8 cellular contexts compared by ENCODE assay signal in genomic region chr6:7050911-7051779, GRCh38. TPM values are rescaled to one million over a fixed set of nuclear protein-coding genes. Genes with fewer than 3 reads are reported as not detected.
A peak's percentile ranks its signal among the peaks of the same experiment; 100 is the strongest.
DNase-seq lines count a peak whose midpoint lies in the region; ATAC-seq and TF ChIP-seq lines count a peak whose summit lies in the region.

No MANE protein-coding gene starts in this region.

- peak overlapping the region; percentile 59 for H3K4me3 ChIP-seq in CD8-positive, alpha-beta memory T cell (ENCODE audit: low read length)
- H3K4me3 ChIP-seq in HAP-1 (peak overlapping the region; percentile 37), neural progenitor cell (peak overlapping the region; percentile 70)

- H3K79me2 ChIP-seq in neural progenitor cell (ENCODE audit: low read depth), result no peaks in the 10 kb centered on the region

- H3F3A ChIP-seq in neural progenitor cell (ENCODE audit: low read depth), result peaks cover 23% of the 10 kb centered on the region

- H3K9me3 Mint-ChIP-seq in CD8-positive, alpha-beta memory T cell, result no peaks in the 10 kb centered on the region
- no peaks in the 10 kb centered on the region for H3K9me3 Mint-ChIP-seq in activated T-helper 17 cell treated with anti-CD3 and anti-CD28 coated beads, Interleukin-2, amount 50 U/mL, for 72 hours
- no peaks in the 10 kb centered on the region for H3K9me3 Mint-ChIP-seq in neural progenitor cell

- peak overlapping the region; percentile 99 for H2AFZ ChIP-seq in neural progenitor cell (replicated peaks)

- H3K4me3 Mint-ChIP-seq in CD8-positive, alpha-beta memory T cell, result peak overlapping the region; percentile 45 to 83 (median 67)
- H3K4me3 Mint-ChIP-seq in activated T-helper 17 cell treated with anti-CD3 and anti-CD28 coated beads, Interleukin-2, amount 50 U/mL, for 72 hours, result peak overlapping the region; percentile 40
- peak overlapping the region; percentile 76 for H3K4me3 Mint-ChIP-seq in neural progenitor cell

- H3K4me1 Mint-ChIP-seq in CD8-positive, alpha-beta memory T cell, result peaks cover 3 to 10% (median 5%) of the 10 kb centered on the region in 3 donors
- H3K4me1 Mint-ChIP-seq in activated T-helper 17 cell treated with anti-CD3 and anti-CD28 coated beads, Interleukin-2, amount 50 U/mL, for 72 hours, result no peaks in the 10 kb centered on the region
- H3K4me1 Mint-ChIP-seq in neural progenitor cell, result peaks cover 12% of the 10 kb centered on the region

- no peaks in the 10 kb centered on the region for H3K36me3 ChIP-seq in CD8-positive, alpha-beta memory T cell (ENCODE audit: insufficient read depth, low read length)
- H3K36me3 ChIP-seq in HAP-1 (replicated peaks) (no peaks in the 10 kb centered on the region), neural progenitor cell (no peaks in the 10 kb centered on the region)

- peak overlapping the region; percentile 93 for H3K4me2 ChIP-seq in neural progenitor cell

- in situ Hi-C loops in HAP-1 (cut with MboI; ENCODE audit: low sequenced_read_pairs), result no loop called here

- no peak overlapping the region for H3K9ac ChIP-seq in neural progenitor cell

- H4K20me1 ChIP-seq in neural progenitor cell (ENCODE audit: low read depth), result no peaks in the 10 kb centered on the region

- H3K27ac Mint-ChIP-seq in CD8-positive, alpha-beta memory T cell, result peak overlapping the region in 1 of 8 donors; percentile 38
- no peak overlapping the region for H3K27ac Mint-ChIP-seq in activated T-helper 17 cell treated with anti-CD3 and anti-CD28 coated beads, Interleukin-2, amount 50 U/mL, for 72 hours
- H3K27ac Mint-ChIP-seq in neural progenitor cell, result no peak overlapping the region

- H3K27me3 Mint-ChIP-seq in CD8-positive, alpha-beta memory T cell, result peaks cover 0 to 3% of the 10 kb centered on the region in 2 donors
- H3K27me3 Mint-ChIP-seq in activated T-helper 17 cell treated with anti-CD3 and anti-CD28 coated beads, Interleukin-2, amount 50 U/mL, for 72 hours, result no peaks in the 10 kb centered on the region
- peaks cover 9% of the 10 kb centered on the region for H3K27me3 Mint-ChIP-seq in neural progenitor cell (ENCODE audit: insufficient read depth, low read depth)

- H3K36me3 Mint-ChIP-seq in CD8-positive, alpha-beta memory T cell, result no peaks in the 10 kb centered on the region
- no peaks in the 10 kb centered on the region for H3K36me3 Mint-ChIP-seq in activated T-helper 17 cell treated with anti-CD3 and anti-CD28 coated beads, Interleukin-2, amount 50 U/mL, for 72 hours (ENCODE audit: low read depth)
- H3K36me3 Mint-ChIP-seq in neural progenitor cell, result no peaks in the 10 kb centered on the region

- CTCF ChIA-PET in CD8-positive, alpha-beta memory T cell (lab: Charles Lee), result no interaction called here

- POLR2A ChIA-PET in CD8-positive, alpha-beta memory T cell (lab: Charles Lee), result no interaction called here

- no peaks in the 10 kb centered on the region for H3K9me3 ChIP-seq in CD8-positive, alpha-beta memory T cell (ENCODE audit: low read length)
- no peaks in the 10 kb centered on the region for H3K9me3 ChIP-seq in HAP-1
- no peaks in the 10 kb centered on the region for H3K9me3 ChIP-seq in neural progenitor cell (ENCODE audit: low read depth)

- no peaks in the 10 kb centered on the region for H3K27me3 ChIP-seq in CD8-positive, alpha-beta memory T cell (ENCODE audit: insufficient read depth, low read length, poor library complexity, severe bottlenecking)
- H3K27me3 ChIP-seq in HAP-1 (ENCODE audit: low read depth) (no peaks in the 10 kb centered on the region), foreskin keratinocyte (no peaks in the 10 kb centered on the region), neural progenitor cell (peaks cover 55% of the 10 kb centered on the region)

- H3K4me1 ChIP-seq in CD8-positive, alpha-beta memory T cell (ENCODE audit: insufficient read depth, low read length), result peaks cover 5% of the 10 kb centered on the region
- H3K4me1 ChIP-seq in HAP-1 (peaks cover 12% of the 10 kb centered on the region), foreskin keratinocyte (peaks cover 8% of the 10 kb centered on the region), neural progenitor cell (peaks cover 9% of the 10 kb centered on the region)

- peak in 2 of 5 donors; percentile 54 to 65 for DNase-seq in CD8-positive, alpha-beta memory T cell
- DNase-seq in HAP-1 (ENCODE audit: low spot score in 2 of 2) (peak in 1 of 2 experiments; percentile 41), NCI-H526 treated with DMSO at 0.1 percent for 48 hours (lab: John Stamatoyannopoulos, UW) (peak; percentile 68), foreskin keratinocyte (peak; percentile 94 to 97), neural progenitor cell (ENCODE audit: low spot score) (peak; percentile 71)

- no peak for TF ChIP-seq CTCF in foreskin keratinocyte (conservative IDR thresholded peaks at IDR 0.05)
- TF ChIP-seq CTCF in neural progenitor cell (IDR thresholded peaks at IDR 0.05), result no peak

- no peak overlapping the region for H3K27ac ChIP-seq in CD8-positive, alpha-beta memory T cell (ENCODE audit: low read depth, low read length)
- H3K27ac ChIP-seq in foreskin keratinocyte (peak overlapping the region; percentile 92), neural progenitor cell (no peak overlapping the region)

- ATAC-seq in activated T-helper 17 cell treated with anti-CD3 and anti-CD28 coated beads, Interleukin-2, amount 50 U/mL, for 72 hours (replicated peaks), result peak; percentile 61
- peak; percentile 95 for ATAC-seq in foreskin keratinocyte
- no peak for ATAC-seq in GM21717 (IDR thresholded peaks at IDR 0.05; ENCODE audit: unreplicated experiment)
- ATAC-seq in HG03571 (IDR thresholded peaks at IDR 0.05; ENCODE audit: unreplicated experiment), result no peak

RNA-seq across cellular contexts. Expression of gene RREB1, which starts 56.6 kb away (rescaled TPM):
- total RNA-seq in CD8-positive, alpha-beta memory T cell, result 10 to 100 TPM; 17.7 to 18.7 TPM
- polyA plus RNA-seq in CD8-positive, alpha-beta memory T cell, result 8.5 TPM
- 10 to 100 TPM; 14.8 to 21.9 TPM for total RNA-seq in activated T-helper 17 cell treated with anti-CD3 and anti-CD28 coated beads, Interleukin-2, amount 50 U/mL, for 72 hours
- total RNA-seq in foreskin keratinocyte (25.4 and 25.8 TPM in 2 replicates), neural progenitor cell (ENCODE audit: low replicate concordance) (12.1 and 13.1 TPM in 2 replicates)
- 2.9 and 3.2 TPM in 2 replicates for polyA plus RNA-seq in foreskin keratinocyte

Comparison
In these comparisons a context has a peak if more than half of its experiments do, and no peak if none do; other contexts are left out.
1. ATAC-seq: peak in activated T-helper 17 cell treated with anti-CD3 and anti-CD28 coated beads, Interleukin-2, amount 50 U/mL, for 72 hours (single experiment) and foreskin keratinocyte (single experiment); none in GM21717 (single experiment) and HG03571 (single experiment).
2. Peak in every context shown above with its lines, with median percentiles within 50 percentile points of each other: H3K4me3 ChIP-seq and H3K4me3 Mint-ChIP-seq.